In genomic region chr16:87853411-87854052, GRCh38 we compare ENCODE assay signal across 1 cellular context.
A peak's percentile ranks its signal among the peaks of the same experiment; 100 is the strongest.
TF ChIP-seq lines count a peak whose summit lies in the region.

No MANE protein-coding gene starts in this region.

TF ChIP-seq in K562, 482 proteins besides CTCF, POLR2A, EP300 and RAD21 (continued from another document and continues in another):
- TF ChIP-seq ARID4B (CRISPR knock-in tag; IDR thresholded peaks at IDR 0.05) (peak; percentile 47), TRIM24 (IDR thresholded peaks at IDR 0.05) (peak in 1 of 2 experiments; percentile 17; a peak in 1 of 4 replicates), BHLHE40 (IDR thresholded peaks at IDR 0.05; ENCODE audit: low read length) (peak; percentile 58; the same call in 1 of the 2 replicates), RBBP5 (IDR thresholded peaks at IDR 0.05; ENCODE audit: borderline replicate concordance, insufficient read depth, low read length, poor library complexity, severe bottlenecking) (no peak), STAT6 (CRISPR knock-in tag; IDR thresholded peaks at IDR 0.05) (no peak), CXXC5 (CRISPR knock-in tag; IDR thresholded peaks at IDR 0.05) (peak; percentile 69), ASH1L (IDR thresholded peaks at IDR 0.05; ENCODE audit: borderline replicate concordance, low read depth, partially characterized antibody) (no peak), TOE1 (IDR thresholded peaks at IDR 0.05; ENCODE audit: borderline replicate concordance) (0 out of 2 replicates have a peak, but pooled peaks have one; percentile 15), TOE1 (CRISPR knock-in tag; IDR thresholded peaks at IDR 0.05; ENCODE audit: borderline replicate concordance, low read depth) (no peak), ELF4 (CRISPR knock-in tag; IDR thresholded peaks at IDR 0.05) (0 out of 2 replicates have a peak, but pooled peaks have one; percentile 62), ATF7 (IDR thresholded peaks at IDR 0.05) (peak; percentile 96), ZNF41 (CRISPR knock-in tag; conservative IDR thresholded peaks at IDR 0.05) (peak; percentile 30; the same call in 1 of the 2 replicates), EGR1 (conservative IDR thresholded peaks at IDR 0.05) (no peak), HES1 (IDR thresholded peaks at IDR 0.05; ENCODE audit: low read depth) (no peak), ZNF707 (CRISPR knock-in tag; conservative IDR thresholded peaks at IDR 0.05) (peak; percentile 66), POLR2AphosphoS5 (IDR thresholded peaks at IDR 0.05; ENCODE audit: control insufficient read depth, insufficient read depth, low read depth, low read length) (peak; percentile 51; the same call in 1 of the 2 replicates), ZSCAN29 (IDR thresholded peaks at IDR 0.05) (no peak), MXD1 (CRISPR knock-in tag; IDR thresholded peaks at IDR 0.05; ENCODE audit: borderline replicate concordance, poor library complexity, severe bottlenecking) (no peak), CHD2 (IDR thresholded peaks at IDR 0.05; ENCODE audit: low read depth, low read length) (no peak), HSF4 (CRISPR knock-in tag; IDR thresholded peaks at IDR 0.05; ENCODE audit: borderline replicate concordance) (peak; percentile 85; the same call in 1 of the 2 replicates), ZNF444 (CRISPR knock-in tag; IDR thresholded peaks at IDR 0.05) (no peak), AFF1 (IDR thresholded peaks at IDR 0.05; ENCODE audit: low read depth in 1 of 2, partially characterized antibody in 2 of 2) (peak in 1 of 2 experiments; percentile 29), PCBP1 (IDR thresholded peaks at IDR 0.05; ENCODE audit: low read depth, low read length, poor library complexity, severe bottlenecking) (peak; percentile 57), CCNT2 (IDR thresholded peaks at IDR 0.05; ENCODE audit: borderline replicate concordance, extremely low read depth, insufficient read length, low read depth, low read length) (no peak), BMI1 (IDR thresholded peaks at IDR 0.05; ENCODE audit: low read length) (no peak), SMARCA4 (IDR thresholded peaks at IDR 0.05) (peak; percentile 38; the same call in 1 of the 2 replicates), SMAD3 (CRISPR knock-in tag; conservative IDR thresholded peaks at IDR 0.05) (peak; percentile 78; the same call in 1 of the 2 replicates), ATF6 (CRISPR knock-in tag; IDR thresholded peaks at IDR 0.05) (no peak), LEF1 (IDR thresholded peaks at IDR 0.05) (no peak), SMAD1 (IDR thresholded peaks at IDR 0.05; ENCODE audit: low read depth, low read length, partially characterized antibody) (peak; percentile 71), ZNF609 (CRISPR knock-in tag; IDR thresholded peaks at IDR 0.05; ENCODE audit: borderline replicate concordance) (no peak), ILK (tag; IDR thresholded peaks at IDR 0.05; ENCODE audit: borderline replicate concordance, low read depth) (no peak), ZNF740 (CRISPR knock-in tag; IDR thresholded peaks at IDR 0.05) (peak; percentile 8), ZNF740 (tag; IDR thresholded peaks at IDR 0.05) (peak; percentile 27 to 74; a peak in 1 of 4 replicates), E2F6 (IDR thresholded peaks at IDR 0.05; ENCODE audit: borderline replicate concordance in 1 of 2, extremely low read depth in 1 of 2, insufficient read depth in 1 of 2, insufficient read length in 1 of 2, low read depth in 1 of 2, low read length in 1 of 2, poor library complexity in 1 of 2, severe bottlenecking in 1 of 2) (peak; percentile 38 to 49), RFX1 (IDR thresholded peaks at IDR 0.05) (no peak), MYBL2 (IDR thresholded peaks at IDR 0.05; ENCODE audit: low read depth) (no peak), MYBL2 (CRISPR knock-in tag; IDR thresholded peaks at IDR 0.05; ENCODE audit: borderline replicate concordance) (no peak), TBL1XR1 (IDR thresholded peaks at IDR 0.05; ENCODE audit: low read length in 2 of 2) (peak in 1 of 2 experiments; percentile 24; a peak in 1 of 4 replicates)
